9 cellular contexts compared by ENCODE assay signal in genomic region chr7:92765725-92766124, GRCh38.
DNase-seq lines count a peak whose midpoint lies in the region; ATAC-seq, FAIRE-seq and TF ChIP-seq lines count a peak whose summit lies in the region.
"Had no signal": no experiment of that assay in that cellular context is flagged by ENCODE, and none has a peak within 500 bp of the region (broad histone marks: within the 10 kb centered on the region; RNA-seq: fewer than 3 reads in every experiment).

No MANE protein-coding gene starts in this region.

- peak overlapping the region; percentile 21; the same call in 1 of the 3 replicates for H3K4me3 ChIP-seq in A549
- H3K4me3 ChIP-seq in keratinocyte (ENCODE audit: control insufficient read depth in 2 of 3, extremely low read depth in 1 of 3, insufficient read depth in 2 of 3, low read depth in 1 of 3, low read length in 3 of 3), result peak overlapping the region in 2 of 3 experiments; percentile 12 to 16
- no peak overlapping the region for H3K4me3 ChIP-seq in uterus

- TF ChIP-seq CTCF in A549 (IDR thresholded peaks at IDR 0.05) (no peak), keratinocyte (optimal IDR thresholded peaks at IDR 0.05 in 1 of 3, IDR thresholded peaks at IDR 0.05 in 1 of 3, conservative IDR thresholded peaks at IDR 0.05 in 1 of 3; ENCODE audit: extremely low read depth in 1 of 3, insufficient read depth in 2 of 3, low read length in 3 of 3) (no peak), uterus (IDR thresholded peaks at IDR 0.05) (no peak)

- H3K27ac ChIP-seq in A549 (peak overlapping the region; percentile 82 to 84), keratinocyte (ENCODE audit: control insufficient read depth, insufficient read depth, low read length) (peak overlapping the region; percentile 93), uterus (peak overlapping the region in 1 of 2 donors; percentile 53)

- peaks cover 3% of the 10 kb centered on the region for H4K20me1 ChIP-seq in keratinocyte (ENCODE audit: control insufficient read depth, extremely low read depth, insufficient read depth, low read length)

- POLR2A ChIA-PET in A549 (lab: Yijun Ruan, JAX), result interaction anchor here (0.6 to 3.1 kb wide), 4 partner anchors 9 to 67 kb away, joined by 3 to 12 read pairs (median 3); no protein-coding TSS in a partner anchor

- no peaks in the 10 kb centered on the region for H3K9me1 ChIP-seq in keratinocyte (ENCODE audit: control insufficient read depth, extremely low read depth, insufficient read depth, low read length)

- ATAC-seq in A549 (peak; percentile 78 to 85), GM18858 (IDR thresholded peaks at IDR 0.05; ENCODE audit: unreplicated experiment) (no peak), HG03342 (IDR thresholded peaks at IDR 0.05; ENCODE audit: unreplicated experiment) (no peak)
- ATAC-seq: activated CD4-positive, CD25-positive, alpha-beta regulatory T cell treated with anti-CD3 and anti-CD28 coated beads, Interleukin-2, amount 50 U/mL, for 24 hours had no signal

- dilution Hi-C loops in keratinocyte (cut with MboI; ENCODE audit: extremely low pct_ligation_motif_present, low sequenced_read_pairs), result no loop called here

- CTCF ChIA-PET in A549 (lab: Yijun Ruan, JAX), result interaction anchor here (1.0 to 3.3 kb wide), 9 partner anchors 10 to 145 kb away, joined by 3 to 39 read pairs (median 4); no protein-coding TSS in a partner anchor

- H3K9me3 ChIP-seq in A549 (no peaks in the 10 kb centered on the region), keratinocyte (ENCODE audit: control insufficient read depth, low read depth, low read length) (no peaks in the 10 kb centered on the region), uterus (no peaks in the 10 kb centered on the region)

- intact Hi-C loops in uterus (cut with DNase I; ENCODE audit: low total_unique reads), result no loop called here

- no peak overlapping the region for H2AFZ ChIP-seq in keratinocyte (ENCODE audit: control insufficient read depth, low read length)

- peak in 1 of 2 experiments; percentile 85 for DNase-seq in A549 (ENCODE audit: low read depth in 1 of 2, low spot score in 1 of 2)
- peak; percentile 51 for DNase-seq in HK-2 (ENCODE audit: unreplicated experiment)
- peak; percentile 71 for DNase-seq in astrocyte of the hippocampus (ENCODE audit: low read depth, low spot score)
- DNase-seq in keratinocyte (ENCODE audit: low read depth, low spot score), result no peak
- DNase-seq in GM19238 (ENCODE audit: insufficient read length, low spot score), result no peak
- DNase-seq in uterus, result no peak

- H3K4me1 ChIP-seq in A549 (peaks cover 95% of the 10 kb centered on the region), keratinocyte (ENCODE audit: control insufficient read depth, extremely low read depth, insufficient read depth, low read length) (peaks cover 64% of the 10 kb centered on the region), uterus (peaks cover 0 to 5% of the 10 kb centered on the region in 2 donors)

- H3K79me2 ChIP-seq in keratinocyte (ENCODE audit: control insufficient read depth, insufficient read depth, low read length), result peaks cover 85% of the 10 kb centered on the region

- H3K27me3 ChIP-seq in keratinocyte (ENCODE audit: control insufficient read depth, extremely low read depth, insufficient read depth, low read length), result no peaks in the 10 kb centered on the region
- H3K27me3 ChIP-seq in uterus, result no peaks in the 10 kb centered on the region

- WGBS in A549 (ENCODE audit: missing lambda C conversion rate), result 1% methylated on average over 3 of the region's 3 CpGs

- FAIRE-seq in A549 (lab: Jason Lieb, UNC) (peak; percentile 95), keratinocyte (lab: Jason Lieb, UNC) (peak; percentile 94)

- no peak for TF ChIP-seq EP300 in A549 (IDR thresholded peaks at IDR 0.05)

- H3K4me2 ChIP-seq in A549 (peak overlapping the region; percentile 81), keratinocyte (ENCODE audit: control insufficient read depth, extremely low read depth, insufficient read depth, low read depth, low read length) (peak overlapping the region; percentile 80)

- H3K36me3 ChIP-seq in keratinocyte (ENCODE audit: control insufficient read depth in 2 of 2, extremely low read depth in 1 of 2, insufficient read depth in 2 of 2, low read length in 2 of 2) (peaks cover 1 to 4% of the 10 kb centered on the region in 2 experiments), uterus (no peaks in the 10 kb centered on the region)

- H3K9ac ChIP-seq in keratinocyte (ENCODE audit: control insufficient read depth, extremely low read depth, insufficient read depth, low read length), result peak overlapping the region; percentile 61

- TF ChIP-seq POLR2A in A549 (IDR thresholded peaks at IDR 0.05; ENCODE audit: low read length) (no peak), uterus (IDR thresholded peaks at IDR 0.05) (no peak)

- TF ChIP-seq RAD21 in A549 (conservative IDR thresholded peaks at IDR 0.05 in 1 of 2, IDR thresholded peaks at IDR 0.05 in 1 of 2), result no peak

TF ChIP-seq in A549, 52 proteins besides CTCF, POLR2A, EP300 and RAD21:
- 0 out of 5 replicates have a peak, but pooled peaks have one; percentile 1 to 24 for TF ChIP-seq JUN (IDR thresholded peaks at IDR 0.05)
- no peak for TF ChIP-seq FOSL2 (IDR thresholded peaks at IDR 0.05)
- TF ChIP-seq FOSL2 (CRISPR knock-in tag; IDR thresholded peaks at IDR 0.05), result peak; percentile 72
- no peak for TF ChIP-seq CHD4 (IDR thresholded peaks at IDR 0.05; ENCODE audit: borderline replicate concordance)
- no peak for TF ChIP-seq CHD2 (IDR thresholded peaks at IDR 0.05; ENCODE audit: low read length, partially characterized antibody)
- TF ChIP-seq HMGXB4 (CRISPR knock-in tag; IDR thresholded peaks at IDR 0.05; ENCODE audit: borderline replicate concordance), result no peak
- TF ChIP-seq MYC (IDR thresholded peaks at IDR 0.05; ENCODE audit: borderline replicate concordance, low read length), result 0 out of 2 replicates have a peak, but pooled peaks have one; percentile 41
- 0 out of 2 replicates have a peak, but pooled peaks have one; percentile 37 for TF ChIP-seq JUNB (IDR thresholded peaks at IDR 0.05)

Comparison
In these comparisons a context has a peak if more than half of its experiments do, and no peak if none do; other contexts are left out.
1. ATAC-seq: peak in A549 (2 of 2); none in GM18858 (single experiment) and HG03342 (single experiment).
2. DNase-seq: peak in HK-2 (single experiment) and astrocyte of the hippocampus (single experiment); none in keratinocyte (single experiment), GM19238 (single experiment) and uterus (0 of 2).
3. H3K4me3 ChIP-seq: peak in A549 (single experiment) and keratinocyte (2 of 3); none in uterus (0 of 2).